ENCODE assay signal across 10 cellular contexts in the genomic region with DNA sequence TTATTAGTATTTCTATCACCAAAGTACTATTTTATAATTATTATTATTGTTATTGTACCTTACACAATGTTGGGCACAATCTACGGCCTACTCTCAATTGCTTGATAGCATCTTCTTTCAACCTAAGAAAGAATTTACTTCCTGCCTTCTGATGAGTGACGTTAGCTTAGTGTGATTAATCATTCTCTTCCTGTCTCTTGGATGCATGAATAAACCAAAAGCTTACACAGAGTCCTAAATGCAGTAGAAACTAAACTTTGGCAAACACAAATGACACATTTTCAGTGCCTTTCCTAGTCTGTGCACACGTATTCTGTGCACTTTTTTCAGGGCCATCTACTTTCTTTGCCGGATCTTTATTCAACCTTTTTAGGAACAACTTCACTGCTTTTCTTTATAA. TPM values are rescaled to one million over a fixed set of nuclear protein-coding genes. Genes with fewer than 3 reads are reported as not detected.
DNase-seq lines count a peak whose midpoint lies in the region; ATAC-seq and TF ChIP-seq lines count a peak whose summit lies in the region.
"Had no signal": no experiment of that assay in that cellular context is flagged by ENCODE, and none has a peak within 500 bp of the region (broad histone marks: within the 10 kb centered on the region; RNA-seq: fewer than 3 reads in every experiment).

No MANE protein-coding gene starts in this region.

- H3K4me1 ChIP-seq in esophagus muscularis mucosa (peaks cover 36 to 53% (median 40%) of the 10 kb centered on the region in 4 donors), psoas muscle (peaks cover 33% of the 10 kb centered on the region)

- H3K9me3 ChIP-seq in esophagus muscularis mucosa = no peaks in the 10 kb centered on the region
- peaks cover 5% of the 10 kb centered on the region for H3K9me3 ChIP-seq in psoas muscle

- peaks cover 65 to 72% (median 69%) of the 10 kb centered on the region in 3 donors for H3K4me1 Mint-ChIP-seq in T-cell

- peak overlapping the region; percentile 31 to 63 (median 48) for H3K27ac ChIP-seq in esophagus muscularis mucosa (replicated peaks in 1 of 4)
- H3K27ac ChIP-seq in psoas muscle = peak overlapping the region; percentile 34

- peak overlapping the region; percentile 91 to 94 for H3K27ac Mint-ChIP-seq in T-cell
- H3K27ac Mint-ChIP-seq: memory B cell had no signal

- POLR2A ChIA-PET in T-cell (lab: Charles Lee) = interaction anchor here in 1 of 2 donors (0.6 to 1.0 kb wide), 3 partner anchors 15 to 199 kb away, joined by 3 read pairs; no protein-coding TSS in a partner anchor

- H3K27me3 ChIP-seq in esophagus muscularis mucosa = no peaks in the 10 kb centered on the region
- no peaks in the 10 kb centered on the region for H3K27me3 ChIP-seq in psoas muscle (ENCODE audit: insufficient read depth in 3 of 3, low read length in 2 of 3)

- TF ChIP-seq EP300 in esophagus muscularis mucosa (IDR thresholded peaks at IDR 0.05) = no peak

- peak; percentile 89 for DNase-seq in EH (ENCODE audit: low read depth)
- DNase-seq in T-cell = no peak
- DNase-seq in esophagus muscularis mucosa (ENCODE audit: extremely low spot score) = no peak
- no peak for DNase-seq in psoas muscle
- no peak for DNase-seq in NCI-H2196 treated with DMSO at 0.1 percent for 48 hours (lab: John Stamatoyannopoulos, UW; ENCODE audit: unreplicated experiment)
- no peak for DNase-seq in NCI-H524 treated with DMSO at 0.1 percent for 48 hours (lab: John Stamatoyannopoulos, UW)
- DNase-seq: trophoblast cell had no signal

- peaks cover 7% of the 10 kb centered on the region for H3K36me3 Mint-ChIP-seq in T-cell

- H3K4me3 ChIP-seq in esophagus muscularis mucosa (no peak overlapping the region), psoas muscle (no peak overlapping the region)

- no peaks in the 10 kb centered on the region for H3K27me3 Mint-ChIP-seq in T-cell
- H3K27me3 Mint-ChIP-seq: memory B cell had no signal

- H3K9me3 Mint-ChIP-seq in T-cell = no peaks in the 10 kb centered on the region

- WGBS in esophagus muscularis mucosa = 19% methylated on average over 4 of the region's 4 CpGs
- 38 to 44% (median 42%) methylated on average over 4 of the region's 4 CpGs for WGBS in psoas muscle, 3 donors

- TF ChIP-seq POLR2A in esophagus muscularis mucosa (IDR thresholded peaks at IDR 0.05; ENCODE audit: low read depth) = no peak

- ATAC-seq in T-cell (replicated peaks in 1 of 4) (peak; percentile 94 to 97 (median 96)), psoas muscle (peak; percentile 28 to 73 (median 52)), HG03025 (IDR thresholded peaks at IDR 0.05; ENCODE audit: low FRiP score, unreplicated experiment) (no peak), HG03135 (IDR thresholded peaks at IDR 0.05; ENCODE audit: unreplicated experiment) (no peak)

- H3K36me3 ChIP-seq in esophagus muscularis mucosa (no peaks in the 10 kb centered on the region), psoas muscle (ENCODE audit: insufficient read depth in 1 of 2, low read depth in 1 of 2) (no peaks in the 10 kb centered on the region)

- CTCF ChIA-PET in T-cell (lab: Charles Lee) = interaction anchor here (0.5 to 1.3 kb wide), 2 partner anchors 15 to 193 kb away, joined by 3 to 4 read pairs; no protein-coding TSS in a partner anchor

- intact Hi-C loops in esophagus muscularis mucosa (cut with DNase I) = no loop called here
- intact Hi-C loops in psoas muscle (cut with DNase I) = no loop called here

- peak overlapping the region in 2 of 3 donors; percentile 23 to 51 for H3K4me3 Mint-ChIP-seq in T-cell
- H3K4me3 Mint-ChIP-seq: memory B cell had no signal

- TF ChIP-seq CTCF in esophagus muscularis mucosa (IDR thresholded peaks at IDR 0.05) = no peak
- TF ChIP-seq CTCF in psoas muscle (IDR thresholded peaks at IDR 0.05) = no peak

RNA-seq across cellular contexts. Expression of a gene that starts 19.2 kb away (rescaled TPM):
- 10 to 100 TPM; 39.5 to 47.9 (median 43.4) TPM for total RNA-seq in T-cell
- total RNA-seq in esophagus muscularis mucosa = 100 to 1,000 TPM in 2 of 4 donors, 10 to 100 TPM in 2; 73.1 to 114 (median 91.6) TPM
- 10 to 100 TPM; 17.6 to 53.0 (median 36.5) TPM for total RNA-seq in psoas muscle
- 10 to 100 TPM in 2 of 3 donors, 1 to 10 TPM in 1; 9.8 to 23.4 (median 21.1) TPM for polyA plus RNA-seq in psoas muscle

RNA-seq across cellular contexts. Expression of a gene that starts 19.5 kb away (rescaled TPM):
- total RNA-seq in T-cell (10 to 100 TPM; 10.2 to 24.2 (median 18.0) TPM), esophagus muscularis mucosa (10 to 100 TPM; 13.6 to 15.6 (median 14.1) TPM), psoas muscle (10 to 100 TPM; 55.9 to 87.3 (median 81.2) TPM)
- 100 to 1,000 TPM in 1 of 3 donors, 10 to 100 TPM in 2; 48.5 to 175 (median 69.9) TPM for polyA plus RNA-seq in psoas muscle

Comparison
In these comparisons a context has a peak if more than half of its experiments do, and no peak if none do; other contexts are left out.
1. ATAC-seq: peak in T-cell (4 of 4) and psoas muscle (4 of 4); none in HG03025 (single experiment) and HG03135 (single experiment).